In genomic region chr2:39437522-39438296, GRCh38 we compare ENCODE assay signal across 8 cellular contexts. TPM values are rescaled to one million over a fixed set of nuclear protein-coding genes. Genes with fewer than 3 reads are reported as not detected.
A peak's percentile ranks its signal among the peaks of the same experiment; 100 is the strongest.
DNase-seq lines count a peak whose midpoint lies in the region; ATAC-seq and TF ChIP-seq lines count a peak whose summit lies in the region.

No MANE protein-coding gene starts in this region.

- no peaks in the 10 kb centered on the region for H3K27me3 Mint-ChIP-seq in activated T-cell treated with anti-CD3 and anti-CD28 coated beads, Interleukin-2, amount 50 U/mL, for 24 hours
- H3K27me3 Mint-ChIP-seq in nephron (ENCODE audit: low read depth) = no peaks in the 10 kb centered on the region

- DNase-seq in AG09309 (ENCODE audit: low read depth) (no peak), NCI-H82 (lab: John Stamatoyannopoulos, UW) (peak; percentile 89), fibroblast of lung (ENCODE audit: low read depth in 2 of 2) (peak; percentile 32 to 38)
- peak; percentile 60 for DNase-seq in activated T-cell treated with anti-CD3 and anti-CD28 coated beads, Interleukin-2, amount 50 U/mL, for 24 hours

- peak overlapping the region; percentile 63 for H2AFZ ChIP-seq in fibroblast of lung (ENCODE audit: low read length)

- H3K27me3 ChIP-seq in fibroblast of lung (ENCODE audit: control insufficient read depth, insufficient read depth, low read length) = no peaks in the 10 kb centered on the region

- H3K4me1 ChIP-seq in fibroblast of lung (ENCODE audit: control insufficient read depth, extremely low read depth, insufficient read depth, low read length) = peaks cover 14% of the 10 kb centered on the region
- H3K4me1 ChIP-seq in urinary bladder (ENCODE audit: insufficient read depth) = peaks cover 4% of the 10 kb centered on the region

- H3K36me3 ChIP-seq in fibroblast of lung (ENCODE audit: control insufficient read depth, insufficient read depth, low read length) (no peaks in the 10 kb centered on the region), urinary bladder (ENCODE audit: insufficient read depth) (no peaks in the 10 kb centered on the region)

- peak overlapping the region; percentile 91 for H3K4me3 Mint-ChIP-seq in activated T-cell treated with anti-CD3 and anti-CD28 coated beads, Interleukin-2, amount 50 U/mL, for 24 hours
- H3K4me3 Mint-ChIP-seq in nephron = peak overlapping the region; percentile 83 to 93 (median 88)

- peak overlapping the region; percentile 90 for H3K9ac ChIP-seq in fibroblast of lung (ENCODE audit: insufficient read depth, low read length)

- peak overlapping the region; percentile 68 for H3K4me3 ChIP-seq in AG09309 (ENCODE audit: control insufficient read depth, low read depth, low read length)
- H3K4me3 ChIP-seq in fibroblast of lung (replicated peaks in 1 of 4; ENCODE audit: control extremely low read depth in 1 of 4, insufficient read depth in 1 of 4, low read depth in 3 of 4, low read length in 4 of 4) = peak overlapping the region; percentile 46 to 90 (median 77)
- peak overlapping the region; percentile 93 for H3K4me3 ChIP-seq in urinary bladder (ENCODE audit: low read depth, low read length)

- TF ChIP-seq CTCF in AG09309 (IDR thresholded peaks at IDR 0.05; ENCODE audit: control insufficient read depth, insufficient read depth, low read depth, low read length, missing control alignments) (no peak), fibroblast of lung (conservative IDR thresholded peaks at IDR 0.05 in 1 of 2, IDR thresholded peaks at IDR 0.05 in 1 of 2; ENCODE audit: low read depth in 1 of 2, low read length in 2 of 2) (no peak), nephron (IDR thresholded peaks at IDR 0.05; ENCODE audit: unreplicated experiment in 3 of 3) (no peak)

- WGBS in urinary bladder = 3% methylated on average over 28 of the region's 28 CpGs

- no peaks in the 10 kb centered on the region for H4K20me1 ChIP-seq in fibroblast of lung (ENCODE audit: control insufficient read depth, extremely low read depth, insufficient read depth, low read length)

- H3K27ac Mint-ChIP-seq in activated T-cell treated with anti-CD3 and anti-CD28 coated beads, Interleukin-2, amount 50 U/mL, for 24 hours = peak overlapping the region; percentile 95
- H3K27ac Mint-ChIP-seq in nephron = peak overlapping the region; percentile 73 to 95 (median 80)

- H3K4me2 ChIP-seq in fibroblast of lung (ENCODE audit: extremely low read depth, insufficient read depth, low read length) = peak overlapping the region; percentile 98

- peaks cover 8% of the 10 kb centered on the region for H3K9me3 Mint-ChIP-seq in activated T-cell treated with anti-CD3 and anti-CD28 coated beads, Interleukin-2, amount 50 U/mL, for 24 hours
- peaks cover 3% of the 10 kb centered on the region for H3K9me3 Mint-ChIP-seq in nephron

- peak overlapping the region; percentile 85 for H3K27ac ChIP-seq in fibroblast of lung (ENCODE audit: insufficient read depth, low read length)
- H3K27ac ChIP-seq in urinary bladder (ENCODE audit: low read depth) = peak overlapping the region; percentile 79

- peaks cover 59% of the 10 kb centered on the region for H3K79me2 ChIP-seq in fibroblast of lung (ENCODE audit: control insufficient read depth, insufficient read depth, low read length)

- H3K4me1 Mint-ChIP-seq in activated T-cell treated with anti-CD3 and anti-CD28 coated beads, Interleukin-2, amount 50 U/mL, for 24 hours (ENCODE audit: low read depth) = peaks cover 58% of the 10 kb centered on the region
- peaks cover 39% of the 10 kb centered on the region for H3K4me1 Mint-ChIP-seq in nephron

- ATAC-seq in GM18867 (IDR thresholded peaks at IDR 0.05; ENCODE audit: unreplicated experiment) = peak; percentile 59
- peak; percentile 44 for ATAC-seq in HG03066 (IDR thresholded peaks at IDR 0.05; ENCODE audit: low read depth, unreplicated experiment)

- H3K9me3 ChIP-seq in fibroblast of lung (ENCODE audit: control insufficient read depth, insufficient read depth, low read depth, low read length) = no peaks in the 10 kb centered on the region

- H3K36me3 Mint-ChIP-seq in activated T-cell treated with anti-CD3 and anti-CD28 coated beads, Interleukin-2, amount 50 U/mL, for 24 hours (ENCODE audit: low read depth) = peaks cover 13% of the 10 kb centered on the region
- peaks cover 4% of the 10 kb centered on the region for H3K36me3 Mint-ChIP-seq in nephron (ENCODE audit: low read depth)

RNA-seq across cellular contexts. Expression of gene MAP4K3, which starts 0.6 kb away (rescaled TPM):
- total RNA-seq in fibroblast of lung (24.9 and 40.8 TPM in 2 replicates), urinary bladder (208 TPM)
- polyA plus RNA-seq in fibroblast of lung (32.1 and 75.7 TPM in 2 replicates), urinary bladder (18.1 TPM)
- polyA plus RNA-seq in fibroblast of lung (2012) = 16.9 and 38.9 TPM in 2 replicates
- polyA minus RNA-seq in fibroblast of lung (ENCODE audit: low replicate concordance) = 3.5 and 7.5 TPM in 2 replicates
